ENCODE assay signal across 8 cellular contexts in genomic region chr3:117719316-117719926, GRCh38.
DNase-seq lines count a peak whose midpoint lies in the region; ATAC-seq, FAIRE-seq and TF ChIP-seq lines count a peak whose summit lies in the region.

No MANE protein-coding gene starts in this region.

- H3K9me3 ChIP-seq in liver (ENCODE audit: control insufficient read depth in 4 of 4, low read length in 3 of 4), result no peaks in the 10 kb centered on the region

- peak; percentile 61 for TF ChIP-seq RAD21 in Ishikawa (IDR thresholded peaks at IDR 0.05; ENCODE audit: low read depth)
- peak; percentile 71 to 78 for TF ChIP-seq RAD21 in liver (IDR thresholded peaks at IDR 0.05)

- in situ Hi-C loops in astrocyte of the cerebellum (cut with HindIII; ENCODE audit: low sequenced_read_pairs), result no loop called here

- no peak for TF ChIP-seq POLR2A in GM12891 (IDR thresholded peaks at IDR 0.05; ENCODE audit: low read depth, low read length)

- WGBS in liver, result 40% methylated on average over 2 of the region's 2 CpGs

- no peaks in the 10 kb centered on the region for H3K27me3 ChIP-seq in liver (ENCODE audit: control insufficient read depth in 4 of 4, insufficient read depth in 4 of 4, low read length in 3 of 4)

- TF ChIP-seq CTCF in AG09309 (IDR thresholded peaks at IDR 0.05; ENCODE audit: control insufficient read depth, insufficient read depth, low read depth, low read length, missing control alignments) (peak; percentile 60), astrocyte of the cerebellum (IDR thresholded peaks at IDR 0.05; ENCODE audit: low read depth, low read length, missing control alignments) (peak; percentile 81), liver (IDR thresholded peaks at IDR 0.05; ENCODE audit: low read depth, low read length, missing input control) (peak; percentile 70)

- TF ChIP-seq EP300 in Ishikawa (IDR thresholded peaks at IDR 0.05; ENCODE audit: borderline replicate concordance), result no peak

- no peak for FAIRE-seq in GM12891 (lab: Jason Lieb, UNC)

- no peaks in the 10 kb centered on the region for H3K4me1 ChIP-seq in liver (ENCODE audit: control insufficient read depth in 4 of 4, insufficient read depth in 4 of 4, low read length in 3 of 4)

- DNase-seq in AG09309 (ENCODE audit: low read depth), result no peak
- peak; percentile 2 for DNase-seq in GM12891 (ENCODE audit: insufficient read length, low spot score)
- DNase-seq in astrocyte of the cerebellum (ENCODE audit: low read depth), result no peak
- no peak for DNase-seq in stimulated activated CD4-positive, alpha-beta T cell treated with anti-CD3 and anti-CD28 coated beads, Interleukin-4, amount 100 ng/mL, for 4 hours

- ATAC-seq in HG02884 (IDR thresholded peaks at IDR 0.05; ENCODE audit: unreplicated experiment) (no peak), HG03439 (IDR thresholded peaks at IDR 0.05; ENCODE audit: unreplicated experiment) (no peak)

- H3K4me3 ChIP-seq in AG09309 (ENCODE audit: control insufficient read depth, low read depth, low read length) (no peak overlapping the region), astrocyte of the cerebellum (ENCODE audit: low read depth, low read length) (no peak overlapping the region), liver (ENCODE audit: low read depth in 1 of 3, low read length in 3 of 3) (no peak overlapping the region)

- no peaks in the 10 kb centered on the region for H3K36me3 ChIP-seq in liver (ENCODE audit: control insufficient read depth in 4 of 4, insufficient read depth in 3 of 4, low read depth in 1 of 4, low read length in 3 of 4)

- no peak overlapping the region for H3K9ac ChIP-seq in liver (ENCODE audit: low read depth in 1 of 2, low read length in 2 of 2)

- no peak overlapping the region for H3K27ac ChIP-seq in liver (ENCODE audit: low read depth in 1 of 2, low read length in 2 of 2)

TF ChIP-seq in GM12891, 5 proteins besides CTCF, POLR2A, EP300 and RAD21:
- TF ChIP-seq POLR2AphosphoS5 (IDR thresholded peaks at IDR 0.05; ENCODE audit: low read depth, low read length) (no peak), PAX5 (IDR thresholded peaks at IDR 0.05; ENCODE audit: insufficient read depth, low read length, severe bottlenecking) (no peak), POU2F2 (IDR thresholded peaks at IDR 0.05; ENCODE audit: low read depth, low read length) (no peak), TAF1 (IDR thresholded peaks at IDR 0.05; ENCODE audit: low read depth, low read length) (no peak), SPI1 (IDR thresholded peaks at IDR 0.05; ENCODE audit: low read depth, low read length) (no peak)

TF ChIP-seq in Ishikawa, 13 proteins besides CTCF, POLR2A, EP300 and RAD21:
- TF ChIP-seq TEAD4 (IDR thresholded peaks at IDR 0.05), result no peak
- TF ChIP-seq TCF12 (IDR thresholded peaks at IDR 0.05; ENCODE audit: low read depth), result no peak
- no peak for TF ChIP-seq NFIC (IDR thresholded peaks at IDR 0.05)
- no peak for TF ChIP-seq CREB1 (IDR thresholded peaks at IDR 0.05; ENCODE audit: low read depth)
- no peak for TF ChIP-seq MAX (IDR thresholded peaks at IDR 0.05)
- TF ChIP-seq TAF1 (IDR thresholded peaks at IDR 0.05; ENCODE audit: low read depth), result no peak
- no peak for TF ChIP-seq CEBPB (IDR thresholded peaks at IDR 0.05)
- no peak for TF ChIP-seq ZBTB7A (IDR thresholded peaks at IDR 0.05; ENCODE audit: low read depth)
- no peak for TF ChIP-seq EGR1 (IDR thresholded peaks at IDR 0.05)
- no peak for TF ChIP-seq FOXM1 (IDR thresholded peaks at IDR 0.05; ENCODE audit: borderline replicate concordance, low read depth)
- no peak for TF ChIP-seq REST (IDR thresholded peaks at IDR 0.05; ENCODE audit: low read depth)
- no peak for TF ChIP-seq YY1 (IDR thresholded peaks at IDR 0.05; ENCODE audit: low read depth)
- no peak for TF ChIP-seq USF1 (IDR thresholded peaks at IDR 0.05)

TF ChIP-seq in liver, 16 proteins besides CTCF, POLR2A, EP300 and RAD21:
- TF ChIP-seq SP1 (IDR thresholded peaks at IDR 0.05) (no peak), REST (IDR thresholded peaks at IDR 0.05) (no peak), NR2F2 (IDR thresholded peaks at IDR 0.05) (no peak), FOXA1 (IDR thresholded peaks at IDR 0.05) (no peak), GABPA (IDR thresholded peaks at IDR 0.05 in 1 of 2, conservative IDR thresholded peaks at IDR 0.05 in 1 of 2) (no peak), MAX (IDR thresholded peaks at IDR 0.05) (no peak), FOXA2 (IDR thresholded peaks at IDR 0.05) (no peak), TAF1 (conservative IDR thresholded peaks at IDR 0.05) (no peak)
